1 cellular context compared by ENCODE assay signal in genomic region chr5:133734916-133735315, GRCh38.
TF ChIP-seq lines count a peak whose summit lies in the region.

No MANE protein-coding gene starts in this region.

TF ChIP-seq in HepG2, 621 proteins besides CTCF, POLR2A, EP300 and RAD21 (continued from another document):
- TF ChIP-seq PRDM4 (CRISPR knock-in tag; IDR thresholded peaks at IDR 0.05; ENCODE audit: borderline replicate concordance) (no peak), SIN3B (IDR thresholded peaks at IDR 0.05; ENCODE audit: low read length) (no peak), CBX2 (IDR thresholded peaks at IDR 0.05; ENCODE audit: low read depth, low read length) (no peak), CBX2 (CRISPR knock-in tag; IDR thresholded peaks at IDR 0.05; ENCODE audit: low read depth) (no peak), ZNF557 (CRISPR knock-in tag; IDR thresholded peaks at IDR 0.05) (no peak), ZNF678 (CRISPR knock-in tag; IDR thresholded peaks at IDR 0.05) (no peak), SATB2 (CRISPR knock-in tag; IDR thresholded peaks at IDR 0.05) (no peak), ZNF362 (CRISPR knock-in tag; IDR thresholded peaks at IDR 0.05; ENCODE audit: borderline replicate concordance) (no peak), SMC3 (IDR thresholded peaks at IDR 0.05; ENCODE audit: low read length) (no peak), ONECUT2 (CRISPR knock-in tag; IDR thresholded peaks at IDR 0.05) (no peak), ZNF382 (CRISPR knock-in tag; IDR thresholded peaks at IDR 0.05; ENCODE audit: borderline replicate concordance) (no peak), ZNF18 (CRISPR knock-in tag; IDR thresholded peaks at IDR 0.05; ENCODE audit: insufficient replicate concordance) (no peak)
